8 cellular contexts compared by ENCODE assay signal in the genomic region with DNA sequence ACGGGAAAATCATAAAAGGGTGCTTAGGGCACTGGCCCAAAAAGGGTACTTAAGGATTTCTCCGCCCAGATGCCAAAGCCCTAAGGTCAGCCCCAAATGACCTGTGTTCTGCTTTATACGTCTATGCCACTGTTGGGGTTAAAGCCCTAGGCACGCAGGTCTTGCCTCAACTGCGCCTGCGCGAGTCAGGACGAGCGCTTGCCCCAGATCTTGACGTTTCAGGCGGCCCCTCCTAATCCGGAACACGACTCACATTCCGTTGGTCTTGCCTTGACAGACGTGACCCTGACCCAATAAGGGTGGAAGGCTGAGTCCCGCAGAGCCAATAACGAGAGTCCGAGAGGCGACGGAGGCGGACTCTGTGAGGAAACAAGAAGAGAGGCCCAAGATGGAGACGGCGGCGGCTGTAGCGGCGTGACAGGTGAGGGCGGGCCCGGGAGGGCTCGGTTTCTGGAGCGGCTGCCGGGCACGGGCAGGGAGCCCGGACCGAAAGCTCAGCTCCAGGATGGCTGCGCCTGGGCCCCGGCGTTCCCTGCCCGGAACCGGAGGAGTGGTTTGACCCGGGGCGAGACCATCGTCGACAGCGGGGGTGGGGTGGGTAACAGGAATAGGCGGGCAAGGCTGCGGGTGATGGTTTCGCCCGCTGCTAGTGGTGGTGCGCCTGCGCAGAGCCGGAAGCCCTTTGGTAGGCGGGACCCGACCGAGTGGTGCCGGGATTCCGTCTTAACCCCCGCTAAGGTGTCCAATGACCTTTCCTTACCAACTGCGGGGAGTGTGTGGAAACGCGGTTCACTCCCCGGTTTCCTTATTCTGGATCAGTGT. TPM values are rescaled to one million over a fixed set of nuclear protein-coding genes. Genes with fewer than 3 reads are reported as not detected.
DNase-seq lines count a peak whose midpoint lies in the region; ATAC-seq, FAIRE-seq and TF ChIP-seq lines count a peak whose summit lies in the region.

A gene (plus strand): TSS at position 375 of the 822 bp plus-strand sequence. CDS start 1,763 bp downstream, outside the sequence.

- H3K27me3 ChIP-seq in BE2C = no peaks in the 10 kb centered on the region

- H3K36me3 ChIP-seq in BE2C = peaks cover 15% of the 10 kb centered on the region

- ATAC-seq in HG03460 (IDR thresholded peaks at IDR 0.05; ENCODE audit: unreplicated experiment) = peak; percentile 82

- no peaks in the 10 kb centered on the region for H3K4me1 ChIP-seq in BE2C

- peak; percentile 61 for FAIRE-seq in colon (lab: Jason Lieb, UNC)

- peak within 1 kb of the TSS; percentile 84 for H3K4me3 ChIP-seq in BE2C (ENCODE audit: low read depth, low read length)

- DNase-seq in BE2C (peak; percentile 96), GM19240 (ENCODE audit: insufficient read length, low spot score) (peak; percentile 66), NCI-H526 (lab: John Stamatoyannopoulos, UW) (peak; percentile 98 to 99), kidney tubule cell (ENCODE audit: low spot score) (peak; percentile 98)
- peak; percentile 96 for DNase-seq in activated CD4-positive, alpha-beta T cell treated with anti-CD3 and anti-CD28 coated beads for 48 hours
- peak; percentile 73 to 91 (median 84) for DNase-seq in stimulated activated CD4-positive, alpha-beta T cell treated with anti-CD3 and anti-CD28 coated beads, Interleukin-1b, Interleukin-23, amount 100 ng/mL, for 24 hours (ENCODE audit: low read depth in 4 of 4, low spot score in 1 of 4)

- H3K9me3 ChIP-seq in BE2C = no peaks in the 10 kb centered on the region

- TF ChIP-seq CTCF in BE2C (IDR thresholded peaks at IDR 0.05; ENCODE audit: low read depth, low read length) = no peak

RNA-seq across cellular contexts. Expression of the gene that starts here (rescaled TPM):
- polyA plus RNA-seq in BE2C (2012; ENCODE audit: insufficient read depth, insufficient read length, low read depth) = 90.3 TPM

Comparison
In these comparisons a context has a peak if more than half of its experiments do, and no peak if none do; other contexts are left out.
1. Peak in every context shown above with its lines: DNase-seq, ATAC-seq and H3K4me3 ChIP-seq.